Comparison of ENCODE assay signal across 9 cellular contexts in genomic region chr17:39979021-39979660, GRCh38. TPM values are rescaled to one million over a fixed set of nuclear protein-coding genes. Genes with fewer than 3 reads are reported as not detected.
A peak's percentile ranks its signal among the peaks of the same experiment; 100 is the strongest.
DNase-seq lines count a peak whose midpoint lies in the region; ATAC-seq, FAIRE-seq and TF ChIP-seq lines count a peak whose summit lies in the region.
"Had no signal": no experiment of that assay in that cellular context is flagged by ENCODE, and none has a peak within 500 bp of the region (broad histone marks: within the 10 kb centered on the region; RNA-seq: fewer than 3 reads in every experiment).

No MANE protein-coding gene starts in this region.

- H2AFZ ChIP-seq in astrocyte (ENCODE audit: low read depth, low read length), result no peak overlapping the region

- no peak for TF ChIP-seq CTCF in AG10803 (conservative IDR thresholded peaks at IDR 0.05; ENCODE audit: low read length)
- no peak for TF ChIP-seq CTCF in astrocyte (IDR thresholded peaks at IDR 0.05; ENCODE audit: insufficient read depth, low read depth, low read length)

- FAIRE-seq in astrocyte (lab: Jason Lieb, UNC), result peak; percentile 76

- no peaks in the 10 kb centered on the region for H3K27me3 ChIP-seq in astrocyte (ENCODE audit: insufficient read depth, low read length)

- H3K9me3 Mint-ChIP-seq in astrocyte (ENCODE audit: unreplicated experiment), result no peaks in the 10 kb centered on the region

- no peak overlapping the region for H3K4me3 ChIP-seq in AG10803 (ENCODE audit: low read length)
- peak overlapping the region; percentile 62 for H3K4me3 ChIP-seq in astrocyte (ENCODE audit: insufficient read depth, low read depth, low read length)

- H3K27me3 Mint-ChIP-seq in astrocyte (ENCODE audit: low read depth, unreplicated experiment), result no peaks in the 10 kb centered on the region

- peaks cover 23% of the 10 kb centered on the region for H4K20me1 ChIP-seq in astrocyte (ENCODE audit: insufficient read depth, low read length)

- peaks cover 21% of the 10 kb centered on the region for H3K4me1 ChIP-seq in astrocyte (ENCODE audit: insufficient read depth, low read length)

- peaks cover under 1% of the 10 kb centered on the region for H3K36me3 ChIP-seq in astrocyte (ENCODE audit: insufficient read depth, low read length)

- peaks cover under 1% of the 10 kb centered on the region for H3K36me3 Mint-ChIP-seq in astrocyte (ENCODE audit: low read depth, unreplicated experiment)

- peak overlapping the region; percentile 71 for H3K27ac ChIP-seq in astrocyte (ENCODE audit: low read depth, low read length)

- H3K9ac ChIP-seq in astrocyte (ENCODE audit: low read length), result peak overlapping the region; percentile 100

- no peaks in the 10 kb centered on the region for H3K9me3 ChIP-seq in astrocyte (ENCODE audit: insufficient read depth, low read depth, low read length)

- intact Hi-C loops in Right ventricle myocardium inferior (cut with DNase I), result no loop called here

- peak overlapping the region; percentile 92 for H3K4me2 ChIP-seq in astrocyte (ENCODE audit: low read length)

- H3K4me1 Mint-ChIP-seq in astrocyte (ENCODE audit: low read depth, unreplicated experiment), result peaks cover 17% of the 10 kb centered on the region

- peaks cover 33% of the 10 kb centered on the region for H3K79me2 ChIP-seq in astrocyte (ENCODE audit: insufficient read depth, low read length)

- ATAC-seq in Right ventricle myocardium inferior (no peak), GM19023 (IDR thresholded peaks at IDR 0.05; ENCODE audit: unreplicated experiment) (no peak), HG02623 (IDR thresholded peaks at IDR 0.05; ENCODE audit: unreplicated experiment) (no peak)

- H3K4me3 Mint-ChIP-seq in astrocyte (ENCODE audit: unreplicated experiment), result peak overlapping the region; percentile 95

- DNase-seq in AG10803 (ENCODE audit: low read depth), result peak; percentile 84
- peak; percentile 61 for DNase-seq in HS-27A (ENCODE audit: low read depth)
- peak; percentile 95 for DNase-seq in astrocyte (ENCODE audit: low read depth)
- DNase-seq in myocyte (ENCODE audit: low read depth), result peak; percentile 57
- no peak for DNase-seq in Right ventricle myocardium inferior (ENCODE audit: missing footprints)
- DNase-seq in nucleus accumbens (lab: John Stamatoyannopoulos, UW), result no peak

- peak overlapping the region; percentile 99 for H3K27ac Mint-ChIP-seq in astrocyte (ENCODE audit: unreplicated experiment)

RNA-seq across cellular contexts. Expression of gene PSMD3, which starts 1.5 kb away (rescaled TPM):
- total RNA-seq in astrocyte (129 and 134 TPM in 2 replicates), myocyte (171 and 186 TPM in 2 replicates), Right ventricle myocardium inferior (86.9 TPM)
- polyA plus RNA-seq in myocyte (2012), result 137 TPM

RNA-seq across cellular contexts. Expression of gene GSDMA, which starts 16.3 kb away (rescaled TPM):
- not detected in 2 replicates for total RNA-seq in astrocyte
- total RNA-seq in myocyte, result not detected in 2 replicates
- polyA plus RNA-seq in myocyte (2012), result not detected
- total RNA-seq in Right ventricle myocardium inferior, result 1.4 TPM
- total RNA-seq: lung microvascular endothelial cell had no signal

RNA-seq across cellular contexts. Expression of gene CSF3, which starts 36.1 kb away (rescaled TPM):
- total RNA-seq in astrocyte, result not detected in 2 replicates
- total RNA-seq in myocyte, result 0.10 and 0.11 TPM in 2 replicates
- not detected for polyA plus RNA-seq in myocyte (2012)
- not detected for total RNA-seq in Right ventricle myocardium inferior
- total RNA-seq: lung microvascular endothelial cell had no signal

RNA-seq across cellular contexts. Expression of gene LRRC3C, which starts 51.6 kb away (rescaled TPM):
- total RNA-seq in astrocyte (not detected in 2 replicates), myocyte (not detected in 2 replicates), Right ventricle myocardium inferior (not detected)
- polyA plus RNA-seq in myocyte (2012), result not detected
- total RNA-seq: lung microvascular endothelial cell had no signal

RNA-seq across cellular contexts. Expression of gene ORMDL3, which starts 51.7 kb away (rescaled TPM):
- total RNA-seq in astrocyte (65.3 and 70.2 TPM in 2 replicates), myocyte (34.7 and 37.7 TPM in 2 replicates), Right ventricle myocardium inferior (34.7 TPM)
- polyA plus RNA-seq in myocyte (2012), result 101 TPM

Comparison
In these comparisons a context has a peak if more than half of its experiments do, and no peak if none do; other contexts are left out.
1. DNase-seq: peak in AG10803 (single experiment), HS-27A (single experiment), astrocyte (single experiment) and myocyte (single experiment); none in Right ventricle myocardium inferior (single experiment) and nucleus accumbens (0 of 56).